Comparison of ENCODE assay signal across 8 cellular contexts in the genomic region with DNA sequence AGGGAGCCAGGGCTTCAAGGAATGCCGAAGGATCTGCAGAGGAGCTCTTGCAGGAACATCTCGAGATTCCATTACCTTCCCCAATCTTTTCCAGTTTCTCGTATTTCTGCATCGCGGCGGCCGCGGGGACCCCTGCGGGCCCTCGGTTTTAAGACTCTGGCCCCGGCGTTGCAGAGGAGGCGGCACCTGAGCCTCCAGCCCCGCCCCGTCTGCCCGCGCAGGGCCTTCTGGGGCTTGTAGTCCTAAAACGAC. TPM values are rescaled to one million over a fixed set of nuclear protein-coding genes. Genes with fewer than 3 reads are reported as not detected.
A peak's percentile ranks its signal among the peaks of the same experiment; 100 is the strongest.
DNase-seq lines count a peak whose midpoint lies in the region; ATAC-seq and TF ChIP-seq lines count a peak whose summit lies in the region.

TSS of gene CDK5 (minus strand) at position 161 of the 252 bp plus-strand sequence. CDS start at position 112, 49 bp downstream.

- H2BK120ac ChIP-seq in mesenchymal stem cell (ENCODE audit: low read depth, low read length) = peak within 1 kb of the TSS; percentile 96

- H3K23ac ChIP-seq in mesenchymal stem cell (ENCODE audit: low read length in 2 of 2) = peak within 1 kb of the TSS in 1 of 2 experiments; percentile 66

- H2BK12ac ChIP-seq in mesenchymal stem cell (ENCODE audit: low read length in 2 of 2) = peak within 1 kb of the TSS in 1 of 2 experiments; percentile 81

- H3K4me2 ChIP-seq in mesenchymal stem cell (ENCODE audit: low read length, poor library complexity, severe bottlenecking) = peak within 1 kb of the TSS; percentile 78

- peak within 1 kb of the TSS; percentile 93 to 94 for H3K18ac ChIP-seq in mesenchymal stem cell (ENCODE audit: low read depth in 1 of 2, low read length in 2 of 2)

- H3K9ac ChIP-seq in mesenchymal stem cell (ENCODE audit: low read length) = peak within 1 kb of the TSS; percentile 90

- peak within 1 kb of the TSS; percentile 67 for H2AFZ ChIP-seq in mesenchymal stem cell (ENCODE audit: low read depth, low read length)

- H3K4me1 ChIP-seq in heart right ventricle (peaks cover 31 to 50% (median 46%) of the 10 kb centered on the region in 9 donors), breast epithelium (peaks cover 19 to 24% of the 10 kb centered on the region in 2 donors), mesenchymal stem cell (ENCODE audit: control insufficient read depth, insufficient read depth, low read depth, low read length) (peaks cover 37% of the 10 kb centered on the region), urinary bladder (ENCODE audit: insufficient read depth) (no peaks in the 10 kb centered on the region)

- peak within 1 kb of the TSS; percentile 19 for H2BK15ac ChIP-seq in mesenchymal stem cell (ENCODE audit: low read depth, poor library complexity, severe bottlenecking)

- TF ChIP-seq POLR2A in breast epithelium (IDR thresholded peaks at IDR 0.05) = no peak

- ATAC-seq in heart right ventricle (no peak), HG03095 (IDR thresholded peaks at IDR 0.05; ENCODE audit: unreplicated experiment) (no peak)

- no peak for DNase-seq in heart right ventricle
- DNase-seq in cardiac septum (ENCODE audit: low spot score) = no peak
- DNase-seq in breast epithelium (ENCODE audit: low spot score in 2 of 2) = no peak
- no peak for DNase-seq in mesenchymal stem cell
- no peak for DNase-seq in NK-92 treated with Interleukin-12 subunit alpha and Interleukin-12 subunit beta, amount 100 ng/mL, for 24 hours (lab: John Stamatoyannopoulos, UW)
- DNase-seq in SW480 (ENCODE audit: low spot score) = no peak

- H3K4me3 ChIP-seq in heart right ventricle (peak within 1 kb of the TSS; percentile 22 to 95 (median 88)), breast epithelium (peak within 1 kb of the TSS; percentile 81 to 98 (median 86)), mesenchymal stem cell (ENCODE audit: insufficient read depth in 1 of 2, low read depth in 1 of 2, low read length in 2 of 2) (peak within 1 kb of the TSS; percentile 63 to 96), urinary bladder (ENCODE audit: low read depth, low read length) (peak within 1 kb of the TSS; percentile 57)

- peak within 1 kb of the TSS; percentile 94 to 98 (median 97) for H3K27ac ChIP-seq in heart right ventricle
- H3K27ac ChIP-seq in breast epithelium = peak within 1 kb of the TSS; percentile 97 to 100
- H3K27ac ChIP-seq in mesenchymal stem cell (ENCODE audit: low read length, poor library complexity, severe bottlenecking) = peak within 1 kb of the TSS; percentile 95
- H3K27ac ChIP-seq in urinary bladder (ENCODE audit: low read depth) = peak within 1 kb of the TSS; percentile 98

- H2BK5ac ChIP-seq in mesenchymal stem cell (ENCODE audit: low read depth, low read length, poor library complexity, severe bottlenecking) = peak within 1 kb of the TSS; percentile 82

- H2AK5ac ChIP-seq in mesenchymal stem cell (ENCODE audit: low read length, severe bottlenecking) = peak within 1 kb of the TSS; percentile 87

- H3K79me1 ChIP-seq in mesenchymal stem cell (replicated peaks; ENCODE audit: low read length, poor library complexity, severe bottlenecking) = peaks cover 15% of the 10 kb centered on the region

- H4K8ac ChIP-seq in mesenchymal stem cell (ENCODE audit: low read length) = peak within 1 kb of the TSS; percentile 96

- H3K9me3 ChIP-seq in heart right ventricle (no peaks in the 10 kb centered on the region), breast epithelium (no peaks in the 10 kb centered on the region), mesenchymal stem cell (ENCODE audit: control insufficient read depth, low read length) (no peaks in the 10 kb centered on the region)

- H4K91ac ChIP-seq in mesenchymal stem cell (ENCODE audit: low read length) = peak within 1 kb of the TSS; percentile 48

- H3K4ac ChIP-seq in mesenchymal stem cell (ENCODE audit: low read depth in 1 of 2, low read length in 2 of 2) = peak within 1 kb of the TSS; percentile 89 to 97

- H3K14ac ChIP-seq in mesenchymal stem cell (ENCODE audit: low read length in 2 of 2) = peak within 1 kb of the TSS in 1 of 2 experiments; percentile 0

- no peak for TF ChIP-seq CTCF in heart right ventricle (IDR thresholded peaks at IDR 0.05)
- TF ChIP-seq CTCF in breast epithelium (IDR thresholded peaks at IDR 0.05) = no peak

- WGBS in heart right ventricle, 2 donors = 0 to 1% methylated on average over 18 of the region's 18 CpGs
- under 1% methylated on average over 18 of the region's 18 CpGs for WGBS in mesenchymal stem cell
- 0% methylated on average over 18 of the region's 18 CpGs for WGBS in urinary bladder

- intact Hi-C loops in heart right ventricle (cut with DNase I) (loop anchor here in 2 of 10 donors (2.0 to 10.0 kb wide), 2 partner anchors 27 to 57 kb away; no protein-coding TSS in a partner anchor), cardiac septum (cut with DNase I) (no loop called here), breast epithelium (cut with DNase I; ENCODE audit: low total_unique reads) (no loop called here)

- H3K27me3 ChIP-seq in heart right ventricle (no peaks in the 10 kb centered on the region), breast epithelium (no peaks in the 10 kb centered on the region), mesenchymal stem cell (ENCODE audit: control insufficient read depth in 1 of 2, insufficient read depth in 1 of 2, low read length in 2 of 2) (no peaks in the 10 kb centered on the region)

- H3K36me3 ChIP-seq in heart right ventricle (peaks cover 0 to 12% (median 0%) of the 10 kb centered on the region in 9 donors), breast epithelium (no peaks in the 10 kb centered on the region), mesenchymal stem cell (ENCODE audit: control insufficient read depth in 1 of 2, insufficient read depth in 2 of 2, low read depth in 1 of 2, low read length in 2 of 2) (peaks cover 19 to 34% of the 10 kb centered on the region in 2 experiments), urinary bladder (ENCODE audit: insufficient read depth) (no peaks in the 10 kb centered on the region)

RNA-seq across cellular contexts. Expression of gene CDK5, which starts in this region (rescaled TPM):
- total RNA-seq in heart right ventricle (10 to 100 TPM in 1 of 10 donors, 1 to 10 TPM in 9; 5.2 to 11.3 (median 7.8) TPM), cardiac septum (9.4 TPM), breast epithelium (1 to 10 TPM; 5.2 to 8.8 (median 8.6) TPM), urinary bladder (6.7 TPM)
- polyA plus RNA-seq in heart right ventricle (1 to 10 TPM; 5.0 to 7.7 TPM), urinary bladder (9.4 TPM)
- 20.3 TPM for polyA plus RNA-seq in mesenchymal stem cell (2013, experiment 1 of 2)
- polyA plus RNA-seq in mesenchymal stem cell (2013, experiment 2 of 2) = 21.3 TPM
